Comparison of ENCODE assay signal across 8 cellular contexts in genomic region chrX:24150051-24150790, GRCh38. TPM values are rescaled to one million over a fixed set of nuclear protein-coding genes. Genes with fewer than 3 reads are reported as not detected.
DNase-seq lines count a peak whose midpoint lies in the region; ATAC-seq and TF ChIP-seq lines count a peak whose summit lies in the region.

No MANE protein-coding gene starts in this region.

- H3K27me3 ChIP-seq in DND-41 (ENCODE audit: insufficient read depth, low read length, poor library complexity): no peaks in the 10 kb centered on the region

- peak overlapping the region; percentile 96 for H3K27ac ChIP-seq in DND-41 (ENCODE audit: low read length)

- H3K4me3 ChIP-seq in DND-41 (ENCODE audit: low read depth in 1 of 2, low read length in 2 of 2) (peak overlapping the region; percentile 85 to 87), fibroblast of mammary gland (ENCODE audit: control insufficient read depth, low read depth, low read length) (peak overlapping the region; percentile 93)

- ATAC-seq in DND-41 (ENCODE audit: insufficient read depth, low read depth): peak; percentile 77
- peak; percentile 66 for ATAC-seq in GM21576 (IDR thresholded peaks at IDR 0.05; ENCODE audit: unreplicated experiment)
- peak; percentile 78 for ATAC-seq in activated T-helper 17 cell treated with anti-CD3 and anti-CD28 coated beads, Interleukin-2, amount 50 U/mL, for 72 hours (replicated peaks)
- peak; percentile 88 to 90 for ATAC-seq in natural killer cell treated with Interleukin-12 subunit alpha and Interleukin-12 subunit beta and Interleukin-15 and Interleukin-18, amount 100 ng/mL, for 72 hours
- peak; percentile 79 for ATAC-seq in stimulated activated naive CD8-positive, alpha-beta T cell treated with anti-CD3 and anti-CD28 coated beads, Interleukin-15, Interleukin-2, amounts not matched to agents 100 U/mL and 50 U/mL, for 24 hours

- peak overlapping the region; percentile 87 for H3K9ac ChIP-seq in DND-41 (ENCODE audit: low read depth, low read length)

- H3K36me3 ChIP-seq in DND-41 (ENCODE audit: insufficient read depth, low read length): peaks cover 26% of the 10 kb centered on the region

- H3K27me3 Mint-ChIP-seq in activated T-helper 17 cell treated with anti-CD3 and anti-CD28 coated beads, Interleukin-2, amount 50 U/mL, for 72 hours: no peaks in the 10 kb centered on the region
- no peaks in the 10 kb centered on the region for H3K27me3 Mint-ChIP-seq in natural killer cell treated with Interleukin-12 subunit alpha and Interleukin-12 subunit beta and Interleukin-15 and Interleukin-18, amount 100 ng/mL, for 72 hours

- no peaks in the 10 kb centered on the region for H3K9me3 ChIP-seq in DND-41 (ENCODE audit: insufficient read depth, low read length, severe bottlenecking)

- TF ChIP-seq CTCF in DND-41 (IDR thresholded peaks at IDR 0.05; ENCODE audit: borderline replicate concordance, extremely low read depth, low read length, poor library complexity, severe bottlenecking) (peak; percentile 59), fibroblast of mammary gland (conservative IDR thresholded peaks at IDR 0.05; ENCODE audit: control insufficient read depth, insufficient read depth, low read depth, low read length) (no peak)

- peaks cover 29% of the 10 kb centered on the region; the same call in 1 of the 2 replicates for H4K20me1 ChIP-seq in DND-41 (ENCODE audit: insufficient read depth, low read length)

- peaks cover 21% of the 10 kb centered on the region for H3K4me1 Mint-ChIP-seq in activated T-helper 17 cell treated with anti-CD3 and anti-CD28 coated beads, Interleukin-2, amount 50 U/mL, for 72 hours
- peaks cover 49 to 50% of the 10 kb centered on the region in 2 donors for H3K4me1 Mint-ChIP-seq in natural killer cell treated with Interleukin-12 subunit alpha and Interleukin-12 subunit beta and Interleukin-15 and Interleukin-18, amount 100 ng/mL, for 72 hours (ENCODE audit: low read depth in 2 of 2)

- peak overlapping the region; percentile 99 for H3K4me3 Mint-ChIP-seq in activated T-helper 17 cell treated with anti-CD3 and anti-CD28 coated beads, Interleukin-2, amount 50 U/mL, for 72 hours
- peak overlapping the region; percentile 98 for H3K4me3 Mint-ChIP-seq in natural killer cell treated with Interleukin-12 subunit alpha and Interleukin-12 subunit beta and Interleukin-15 and Interleukin-18, amount 100 ng/mL, for 72 hours

- peaks cover 48% of the 10 kb centered on the region for H3K36me3 Mint-ChIP-seq in activated T-helper 17 cell treated with anti-CD3 and anti-CD28 coated beads, Interleukin-2, amount 50 U/mL, for 72 hours (ENCODE audit: low read depth)
- peaks cover 18% of the 10 kb centered on the region for H3K36me3 Mint-ChIP-seq in natural killer cell treated with Interleukin-12 subunit alpha and Interleukin-12 subunit beta and Interleukin-15 and Interleukin-18, amount 100 ng/mL, for 72 hours

- peak overlapping the region; percentile 95 for H3K27ac Mint-ChIP-seq in activated T-helper 17 cell treated with anti-CD3 and anti-CD28 coated beads, Interleukin-2, amount 50 U/mL, for 72 hours
- peak overlapping the region; percentile 91 to 99 for H3K27ac Mint-ChIP-seq in natural killer cell treated with Interleukin-12 subunit alpha and Interleukin-12 subunit beta and Interleukin-15 and Interleukin-18, amount 100 ng/mL, for 72 hours

- H3K4me2 ChIP-seq in DND-41 (ENCODE audit: insufficient read depth, low read length): peak overlapping the region; percentile 86

- H3K79me2 ChIP-seq in DND-41 (ENCODE audit: insufficient read depth, low read length): peaks cover 67% of the 10 kb centered on the region

- H3K9me3 Mint-ChIP-seq in activated T-helper 17 cell treated with anti-CD3 and anti-CD28 coated beads, Interleukin-2, amount 50 U/mL, for 72 hours: no peaks in the 10 kb centered on the region
- H3K9me3 Mint-ChIP-seq in natural killer cell treated with Interleukin-12 subunit alpha and Interleukin-12 subunit beta and Interleukin-15 and Interleukin-18, amount 100 ng/mL, for 72 hours: no peaks in the 10 kb centered on the region

- peaks cover 62% of the 10 kb centered on the region for H3K4me1 ChIP-seq in DND-41 (ENCODE audit: insufficient read depth, low read length)

- peak overlapping the region; percentile 72; the same call in 1 of the 2 replicates for H2AFZ ChIP-seq in DND-41 (ENCODE audit: low read depth, low read length)

- TF ChIP-seq RAD21 in Ishikawa (IDR thresholded peaks at IDR 0.05; ENCODE audit: low read depth): no peak

- DNase-seq in DND-41: peak; percentile 84
- peak; percentile 89 for DNase-seq in fibroblast of mammary gland (ENCODE audit: low read depth)
- DNase-seq in natural killer cell treated with Interleukin-12 subunit alpha and Interleukin-12 subunit beta and Interleukin-15 and Interleukin-18, amount 100 ng/mL, for 72 hours (ENCODE audit: low spot score): peak; percentile 94
- peak; percentile 81 for DNase-seq in stimulated activated naive CD8-positive, alpha-beta T cell treated with anti-CD3 and anti-CD28 coated beads, Interleukin-15, Interleukin-2, amounts not matched to agents 100 U/mL and 50 U/mL, for 24 hours

- no peak for TF ChIP-seq EP300 in Ishikawa (IDR thresholded peaks at IDR 0.05; ENCODE audit: borderline replicate concordance)

TF ChIP-seq in Ishikawa, 13 proteins besides CTCF, POLR2A, EP300 and RAD21:
- TF ChIP-seq EGR1 (IDR thresholded peaks at IDR 0.05): no peak
- TF ChIP-seq TAF1 (IDR thresholded peaks at IDR 0.05; ENCODE audit: low read depth): 0 out of 2 replicates have a peak, but pooled peaks have one; percentile 48
- peak; percentile 93 for TF ChIP-seq YY1 (IDR thresholded peaks at IDR 0.05; ENCODE audit: low read depth)
- no peak for TF ChIP-seq TEAD4 (IDR thresholded peaks at IDR 0.05)
- TF ChIP-seq USF1 (IDR thresholded peaks at IDR 0.05): 0 out of 2 replicates have a peak, but pooled peaks have one; percentile 23
- TF ChIP-seq CREB1 (IDR thresholded peaks at IDR 0.05; ENCODE audit: low read depth): no peak
- TF ChIP-seq CEBPB (IDR thresholded peaks at IDR 0.05): no peak
- no peak for TF ChIP-seq FOXM1 (IDR thresholded peaks at IDR 0.05; ENCODE audit: borderline replicate concordance, low read depth)
- peak; percentile 17; the same call in 1 of the 2 replicates for TF ChIP-seq MAX (IDR thresholded peaks at IDR 0.05)

TF ChIP-seq in PFSK-1, 5 proteins besides CTCF, POLR2A, EP300 and RAD21:
- TF ChIP-seq TAF1 (IDR thresholded peaks at IDR 0.05; ENCODE audit: borderline replicate concordance, insufficient read depth, low read length) (peak; percentile 68; the same call in 1 of the 2 replicates), POLR2AphosphoS5 (IDR thresholded peaks at IDR 0.05; ENCODE audit: low read depth, low read length) (peak; percentile 35; the same call in 1 of the 2 replicates), FOXP2 (optimal IDR thresholded peaks at IDR 0.05; ENCODE audit: borderline replicate concordance, extremely low read depth, extremely low read length, insufficient read depth) (peak; percentile 75), REST (IDR thresholded peaks at IDR 0.05; ENCODE audit: insufficient read depth in 1 of 2, low read depth in 2 of 2, low read length in 2 of 2) (0 out of 4 replicates have a peak, but pooled peaks of 1 of the 2 experiments have one; percentile 9), SIN3A (IDR thresholded peaks at IDR 0.05; ENCODE audit: borderline replicate concordance, insufficient read depth, low read length) (no peak)

RNA-seq across cellular contexts. Expression of gene ZFX, which starts 0.7 kb away (rescaled TPM):
- polyA plus RNA-seq in PFSK-1 (2012; ENCODE audit: insufficient read length, low read depth): 7.4 TPM
- 10 to 100 TPM; 41.0 to 42.9 TPM for total RNA-seq in activated T-helper 17 cell treated with anti-CD3 and anti-CD28 coated beads, Interleukin-2, amount 50 U/mL, for 72 hours
- total RNA-seq in natural killer cell treated with Interleukin-12 subunit alpha and Interleukin-12 subunit beta and Interleukin-15 and Interleukin-18, amount 100 ng/mL, for 72 hours: 10 to 100 TPM; 57.7 to 78.1 TPM

Comparison
In these comparisons a context has a peak if more than half of its experiments do, and no peak if none do; other contexts are left out.
1. Peak in every context shown above with its lines: DNase-seq, ATAC-seq, H3K4me3 ChIP-seq and H3K27ac ChIP-seq.